In genomic region chr16:16062023-16062932, GRCh38 we compare ENCODE assay signal across 1 cellular context.
TF ChIP-seq lines count a peak whose summit lies in the region.

No MANE protein-coding gene starts in this region.

TF ChIP-seq in IMR-90, 13 proteins besides CTCF, POLR2A, EP300 and RAD21 (continued from another document):
- TF ChIP-seq BHLHE40 (IDR thresholded peaks at IDR 0.05; ENCODE audit: low read depth, low read length) (no peak), MXI1 (IDR thresholded peaks at IDR 0.05; ENCODE audit: borderline replicate concordance, low read depth, low read length) (no peak), FOS (IDR thresholded peaks at IDR 0.05; ENCODE audit: low read depth, low read length) (no peak), RCOR1 (IDR thresholded peaks at IDR 0.05; ENCODE audit: insufficient replicate concordance, low read length) (no peak)
